ENCODE assay signal across 20 cellular contexts in the genomic region with DNA sequence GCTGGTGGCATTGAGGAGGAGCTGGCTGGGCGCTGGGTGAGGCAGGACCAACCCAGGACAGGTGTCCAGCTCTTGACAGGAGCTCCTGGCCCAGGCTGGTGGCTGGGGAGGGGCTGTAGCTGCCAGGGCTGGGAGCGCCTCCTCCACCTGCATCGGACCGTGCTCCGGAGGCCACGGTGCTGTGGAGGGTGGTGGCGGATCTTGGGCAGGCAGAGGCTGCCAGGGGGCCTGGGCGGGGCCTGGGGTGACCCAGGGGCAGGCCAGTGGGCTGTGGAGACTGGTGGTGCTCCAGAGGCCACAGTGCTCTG. TPM values are rescaled to one million over a fixed set of nuclear protein-coding genes. Genes with fewer than 3 reads are reported as not detected.
A peak's percentile ranks its signal among the peaks of the same experiment; 100 is the strongest.
DNase-seq lines count a peak whose midpoint lies in the region; ATAC-seq and TF ChIP-seq lines count a peak whose summit lies in the region.
"Had no signal": no experiment of that assay in that cellular context is flagged by ENCODE, and none has a peak within 500 bp of the region (broad histone marks: within the 10 kb centered on the region; RNA-seq: fewer than 3 reads in every experiment).

No MANE protein-coding gene starts in this region.

- peak overlapping the region; percentile 91 for H3K18ac ChIP-seq in neuronal stem cell (ENCODE audit: low read length)

- H3K36me3 ChIP-seq in HEK293 (ENCODE audit: control insufficient read depth in 2 of 2, insufficient read depth in 1 of 2, low read length in 2 of 2) (no peaks in the 10 kb centered on the region), mucosa of descending colon (ENCODE audit: low read depth) (no peaks in the 10 kb centered on the region), neuronal stem cell (replicated peaks in 1 of 2; ENCODE audit: control insufficient read depth in 2 of 2, insufficient read depth in 2 of 2, low read length in 2 of 2) (no peaks in the 10 kb centered on the region)

- H3K4me2 ChIP-seq in neuronal stem cell (ENCODE audit: insufficient read depth, low read length, poor library complexity, severe bottlenecking): no peak overlapping the region

- peak; percentile 7 for ATAC-seq in mucosa of descending colon

- H3K36me3 Mint-ChIP-seq in activated naive CD4-positive, alpha-beta T cell treated with anti-CD3 and anti-CD28 coated beads for 36 hours (ENCODE audit: low read depth): no peaks in the 10 kb centered on the region
- H3K36me3 Mint-ChIP-seq: CD4-positive, alpha-beta memory T cell had no signal

- H3K27ac ChIP-seq in HEK293 (ENCODE audit: extremely low read depth, low read depth, low read length): no peak overlapping the region
- H3K27ac ChIP-seq in neuronal stem cell (replicated peaks; ENCODE audit: low read length): no peak overlapping the region
- H3K27ac ChIP-seq: GM23248 had no signal

- H2BK15ac ChIP-seq in neuronal stem cell (ENCODE audit: low read length): peak overlapping the region; percentile 98

- H3K9me3 ChIP-seq in HEK293 (ENCODE audit: control insufficient read depth, insufficient read depth, low read depth, low read length) (no peaks in the 10 kb centered on the region), mucosa of descending colon (no peaks in the 10 kb centered on the region), neuronal stem cell (replicated peaks in 1 of 2; ENCODE audit: control insufficient read depth in 2 of 2, insufficient read depth in 1 of 2, low read depth in 1 of 2, low read length in 2 of 2) (peaks cover 0 to 3% of the 10 kb centered on the region in 2 donors)

- peak overlapping the region; percentile 89 for H2BK120ac ChIP-seq in neuronal stem cell (ENCODE audit: low read depth, low read length)

- intact Hi-C loops in mucosa of descending colon (cut with DNase I, micrococcal nuclease): no loop called here
- intact Hi-C loops in activated naive CD4-positive, alpha-beta T cell treated with anti-CD3 and anti-CD28 coated beads for 36 hours (cut with micrococcal nuclease): no loop called here

- DNase-seq in mucosa of descending colon: no peak
- DNase-seq in neuronal stem cell (ENCODE audit: low spot score): no peak
- no peak for DNase-seq in activated naive CD4-positive, alpha-beta T cell treated with anti-CD3 and anti-CD28 coated beads for 36 hours
- no peak for DNase-seq in NCI-H2081 treated with DMSO at 0.1 percent for 48 hours (lab: John Stamatoyannopoulos, UW)
- no peak for DNase-seq in SHP77 treated with DMSO at 0.1 percent for 48 hours (lab: John Stamatoyannopoulos, UW)
- DNase-seq: C1 segment of cervical spinal cord, Calu3, COR-L47, DMS53, DMS79 treated with DMSO at 0.1 percent for 48 hours, GF-D8, GM23248, H9 had no signal

- peak overlapping the region; percentile 44 for H3K23ac ChIP-seq in neuronal stem cell (ENCODE audit: low read depth, low read length, poor library complexity)

- peaks cover 3% of the 10 kb centered on the region for H3K4me1 Mint-ChIP-seq in activated naive CD4-positive, alpha-beta T cell treated with anti-CD3 and anti-CD28 coated beads for 36 hours (ENCODE audit: low read depth)

- no peaks in the 10 kb centered on the region for H3K4me1 ChIP-seq in HEK293 (ENCODE audit: control insufficient read depth, insufficient read depth, low read length)
- no peaks in the 10 kb centered on the region for H3K4me1 ChIP-seq in mucosa of descending colon (ENCODE audit: low read depth)
- peaks cover 8 to 14% of the 10 kb centered on the region in 2 donors for H3K4me1 ChIP-seq in neuronal stem cell (ENCODE audit: control insufficient read depth in 2 of 2, insufficient read depth in 1 of 2, low read depth in 1 of 2, low read length in 2 of 2)

- no CpG with 5 or more reads among the region's 8 CpGs for WGBS in neuronal stem cell (ENCODE audit: extremely low coverage in 2 of 2, insufficient read length in 2 of 2, insufficient replicate concordance in 1 of 2), 2 donors

- no peaks in the 10 kb centered on the region for H3K9me3 Mint-ChIP-seq in activated naive CD4-positive, alpha-beta T cell treated with anti-CD3 and anti-CD28 coated beads for 36 hours
- H3K9me3 Mint-ChIP-seq: H9 had no signal

- H3K14ac ChIP-seq in neuronal stem cell (ENCODE audit: low read length): peak overlapping the region; percentile 75

- H3K4ac ChIP-seq in neuronal stem cell (ENCODE audit: low read length): peak overlapping the region; percentile 84

- peak overlapping the region; percentile 100 for H2BK12ac ChIP-seq in neuronal stem cell (ENCODE audit: low read length)

- H4K8ac ChIP-seq in neuronal stem cell (ENCODE audit: low read depth, low read length): no peak overlapping the region

- H4K91ac ChIP-seq in neuronal stem cell (ENCODE audit: low read depth, low read length, poor library complexity): peak overlapping the region; percentile 94

- CTCF ChIA-PET in HEK293 (lab: Yijun Ruan, JAX): interaction anchor here (0.5 kb wide), 1 partner anchor 264 kb away, joined by 3 read pairs; no protein-coding TSS in a partner anchor
- CTCF ChIA-PET in activated naive CD4-positive, alpha-beta T cell treated with anti-CD3 and anti-CD28 coated beads for 36 hours (lab: Charles Lee): no interaction called here

- no peak overlapping the region for H3K4me3 Mint-ChIP-seq in activated naive CD4-positive, alpha-beta T cell treated with anti-CD3 and anti-CD28 coated beads for 36 hours
- H3K4me3 Mint-ChIP-seq: CD4-positive, alpha-beta memory T cell; H9 had no signal

- H2AFZ ChIP-seq in neuronal stem cell (ENCODE audit: low read length): no peak overlapping the region
- H2AFZ ChIP-seq: GM23248 had no signal

- peak overlapping the region; percentile 44 for H3K9ac ChIP-seq in neuronal stem cell (ENCODE audit: low read depth, low read length, poor library complexity)
- H3K9ac ChIP-seq: GM23248 had no signal

- H2BK5ac ChIP-seq in neuronal stem cell (ENCODE audit: low read length): peak overlapping the region; percentile 93

- H2AK5ac ChIP-seq in neuronal stem cell (ENCODE audit: low read depth, low read length): peak overlapping the region; percentile 99

- H3K4me3 ChIP-seq in HEK293 (ENCODE audit: low read depth, low read length) (no peak overlapping the region), mucosa of descending colon (no peak overlapping the region), neuronal stem cell (ENCODE audit: low read length in 2 of 2) (no peak overlapping the region)
- H3K4me3 ChIP-seq: GM23248 had no signal

- no peak overlapping the region for H3K27ac Mint-ChIP-seq in activated naive CD4-positive, alpha-beta T cell treated with anti-CD3 and anti-CD28 coated beads for 36 hours
- H3K27ac Mint-ChIP-seq: CD4-positive, alpha-beta memory T cell; H9 had no signal

- POLR2A ChIA-PET in HEK293 (lab: Yijun Ruan, JAX): interaction anchor here (0.5 kb wide), 1 partner anchor 213 kb away, joined by 3 read pairs; a partner anchor contains a TSS

- no peaks in the 10 kb centered on the region for H3K27me3 Mint-ChIP-seq in activated naive CD4-positive, alpha-beta T cell treated with anti-CD3 and anti-CD28 coated beads for 36 hours (ENCODE audit: low read depth)

- no peaks in the 10 kb centered on the region for H3K79me1 ChIP-seq in neuronal stem cell (ENCODE audit: low read depth, low read length)

- TF ChIP-seq CTCF in HEK293 (tag by site-specific recombination; IDR thresholded peaks at IDR 0.05) (no peak), mucosa of descending colon (IDR thresholded peaks at IDR 0.05) (no peak)

- H3K27me3 ChIP-seq in neuronal stem cell (ENCODE audit: control insufficient read depth in 3 of 3, insufficient read depth in 3 of 3, low read depth in 1 of 3, low read length in 3 of 3): peaks cover 0 to 43% (median 0%) of the 10 kb centered on the region in 3 experiments

TF ChIP-seq in HEK293, 187 proteins besides CTCF, POLR2A, EP300 and RAD21:
- TF ChIP-seq ZNF324 (tag by site-specific recombination; IDR thresholded peaks at IDR 0.05): no peak
- peak; percentile 47 for TF ChIP-seq ZNF600 (tag by site-specific recombination; IDR thresholded peaks at IDR 0.05)

RNA-seq across cellular contexts. Expression of a gene that starts 32.0 kb away (rescaled TPM):
- total RNA-seq in mucosa of descending colon: 1 to 10 TPM in 1 of 3 donors, under 1 TPM in 2; 0.67 to 3.1 (median 0.75) TPM
- polyA plus RNA-seq in neuronal stem cell (2013, experiment 1 of 2): 5.1 TPM
- polyA plus RNA-seq in neuronal stem cell (2013, experiment 2 of 2): 5.2 TPM
- total RNA-seq in activated naive CD4-positive, alpha-beta T cell treated with anti-CD3 and anti-CD28 coated beads for 36 hours: 1 to 10 TPM in 1 of 2 experiments, under 1 TPM in 1; 0.74 to 1.0 TPM

RNA-seq across cellular contexts. Expression of a gene that starts 42.8 kb away (rescaled TPM):
- 10 to 100 TPM; 16.4 to 26.5 (median 25.1) TPM for total RNA-seq in mucosa of descending colon
- 6.9 TPM for polyA plus RNA-seq in neuronal stem cell (2013, experiment 1 of 2)
- polyA plus RNA-seq in neuronal stem cell (2013, experiment 2 of 2): 6.7 TPM
- total RNA-seq in activated naive CD4-positive, alpha-beta T cell treated with anti-CD3 and anti-CD28 coated beads for 36 hours: 10 to 100 TPM; 11.5 to 12.3 TPM

RNA-seq across cellular contexts. Expression of a gene that starts 59.0 kb away (rescaled TPM):
- total RNA-seq in mucosa of descending colon: not detected
- polyA plus RNA-seq in neuronal stem cell (2013, experiment 1 of 2): not detected
- polyA plus RNA-seq in neuronal stem cell (2013, experiment 2 of 2): not detected
- total RNA-seq in activated naive CD4-positive, alpha-beta T cell treated with anti-CD3 and anti-CD28 coated beads for 36 hours: not detected
- total RNA-seq: A172; A673; Calu3; CD4-positive, alpha-beta memory T cell; Daoy; G401; GM23248 had no signal
- polyA plus RNA-seq: BJ; CD4-positive, alpha-beta memory T cell; GM23248 had no signal
